In the genomic region with DNA sequence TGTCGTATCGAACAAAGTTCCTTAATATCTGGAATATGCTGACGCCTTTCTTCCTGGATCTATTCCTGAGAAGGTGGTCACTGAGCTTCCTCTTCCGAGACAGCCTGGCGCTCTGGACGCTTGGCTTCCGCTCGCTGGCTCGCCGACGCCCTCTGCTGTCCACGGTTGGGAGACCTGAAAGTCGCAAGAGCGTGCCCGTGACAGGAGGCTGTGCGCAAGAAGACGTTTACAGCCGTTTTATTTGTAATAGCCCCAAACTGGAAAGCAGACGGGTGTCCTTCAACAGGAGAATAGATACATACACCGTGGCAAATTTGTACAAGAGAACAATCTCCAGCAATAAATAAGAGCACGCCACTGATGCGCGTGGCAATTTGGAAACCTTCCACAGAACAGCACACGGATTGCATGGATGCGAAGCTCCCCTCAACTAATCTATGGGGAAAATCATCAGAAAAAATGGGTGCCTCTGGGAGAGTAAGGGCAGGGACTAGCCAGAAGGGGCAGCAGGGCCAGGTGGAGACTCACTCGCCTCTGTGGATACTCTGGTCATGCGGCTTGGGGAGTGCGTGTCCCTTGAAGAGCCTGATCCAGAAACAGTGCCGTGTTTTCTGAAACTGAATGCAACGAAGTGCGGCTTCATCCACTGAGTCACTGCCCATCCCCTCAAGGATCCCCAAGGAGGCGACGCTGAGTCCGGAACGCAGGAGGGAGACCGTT, we compare ENCODE assay signal across 8 cellular contexts. TPM values are rescaled to one million over a fixed set of nuclear protein-coding genes. Genes with fewer than 3 reads are reported as not detected.
A peak's percentile ranks its signal among the peaks of the same experiment; 100 is the strongest.
DNase-seq lines count a peak whose midpoint lies in the region; ATAC-seq and TF ChIP-seq lines count a peak whose summit lies in the region.

No MANE protein-coding gene starts in this region.

- no peaks in the 10 kb centered on the region for H3K79me2 ChIP-seq in Karpas-422 (ENCODE audit: low read length)

- intact Hi-C loops in Right ventricle myocardium superior (cut with DNase I) (loop anchor here (5.0 kb wide), 1 partner anchor 136 kb away; no protein-coding TSS in a partner anchor), posterior cingulate gyrus (cut with DNase I) (loop anchor here (1.0 to 10.0 kb wide), 3 partner anchors 42 to 138 kb away; partner anchors contain the start of gene BNIP3)

- TF ChIP-seq POLR2A in tibial nerve (IDR thresholded peaks at IDR 0.05) = no peak

- peak; percentile 83 to 93 (median 89) for TF ChIP-seq CTCF in tibial nerve (IDR thresholded peaks at IDR 0.05)

- H4K20me1 ChIP-seq in BLaER1 (no peaks in the 10 kb centered on the region), Karpas-422 (ENCODE audit: insufficient read depth, low read depth, low read length) (0 out of 2 replicates have a peak, but pooled peaks cover 2% of the 10 kb centered on the region)

- no peak overlapping the region for H2AFZ ChIP-seq in Karpas-422 (ENCODE audit: low read length)

- H3K4me2 ChIP-seq in BLaER1 (peak overlapping the region; percentile 33), Karpas-422 (ENCODE audit: low read depth, low read length, poor library complexity, severe bottlenecking) (no peak overlapping the region)

- H3K9ac ChIP-seq in BLaER1 (no peak overlapping the region), Karpas-422 (ENCODE audit: low read length) (no peak overlapping the region)

- 21 to 22% methylated on average over 36 of the region's 36 CpGs for WGBS in tibial nerve, 2 donors

- ATAC-seq in GM19351 (IDR thresholded peaks at IDR 0.05; ENCODE audit: unreplicated experiment) (peak; percentile 91), Right ventricle myocardium superior (ENCODE audit: poor library complexity) (peak; percentile 97)

- TF ChIP-seq EP300 in tibial nerve (IDR thresholded peaks at IDR 0.05) = peak in 1 of 2 donors; percentile 45

- H3K27me3 ChIP-seq in BLaER1 (peaks cover 10% of the 10 kb centered on the region), Karpas-422 (ENCODE audit: low read length) (no peaks in the 10 kb centered on the region), tibial nerve (peaks cover 0 to 20% of the 10 kb centered on the region in 2 donors)

- DNase-seq in Karpas-422 = peak; percentile 85
- DNase-seq in T follicular helper cell (ENCODE audit: low read depth) = peak; percentile 64
- DNase-seq in activated naive CD8-positive, alpha-beta T cell treated with anti-CD3 and anti-CD28 coated beads, Interleukin-2, amount 50 U/mL, for 16 hours (ENCODE audit: low read depth, low spot score) = peak; percentile 56
- peak; percentile 90 for DNase-seq in Right ventricle myocardium superior
- peak; percentile 68 to 98 (median 90) for DNase-seq in posterior cingulate gyrus
- DNase-seq in tibial nerve (ENCODE audit: low spot score in 2 of 2) = peak; percentile 73 to 83

- no peaks in the 10 kb centered on the region for H3K9me3 ChIP-seq in BLaER1
- H3K9me3 ChIP-seq in Karpas-422 (ENCODE audit: low read length) = no peaks in the 10 kb centered on the region
- H3K9me3 ChIP-seq in tibial nerve = no peaks in the 10 kb centered on the region

- H3K4me1 ChIP-seq in BLaER1 (peaks cover 11% of the 10 kb centered on the region), Karpas-422 (ENCODE audit: low read length) (no peaks in the 10 kb centered on the region), tibial nerve (peaks cover 0 to 11% (median 5%) of the 10 kb centered on the region in 4 donors)

- no peaks in the 10 kb centered on the region for H3K36me3 ChIP-seq in BLaER1
- no peaks in the 10 kb centered on the region for H3K36me3 ChIP-seq in Karpas-422 (ENCODE audit: insufficient read depth, low read length)
- no peaks in the 10 kb centered on the region for H3K36me3 ChIP-seq in tibial nerve

- H3K27ac ChIP-seq in BLaER1 = no peak overlapping the region
- no peak overlapping the region for H3K27ac ChIP-seq in Karpas-422 (ENCODE audit: low read length)
- no peak overlapping the region for H3K27ac ChIP-seq in tibial nerve

- H3K9me2 ChIP-seq in Karpas-422 (replicated peaks; ENCODE audit: insufficient read depth, low read length) = no peaks in the 10 kb centered on the region

- H3K4me3 ChIP-seq in BLaER1 = no peak overlapping the region
- no peak overlapping the region for H3K4me3 ChIP-seq in Karpas-422 (ENCODE audit: low read length)
- H3K4me3 ChIP-seq in tibial nerve = peak overlapping the region in 2 of 4 donors; percentile 15 to 26

RNA-seq across cellular contexts. Expression of gene BNIP3, which starts 41.5 kb away (rescaled TPM):
- not detected in 2 replicates for total RNA-seq in Karpas-422 (2014; rRNA removed; shearing (Covaris generic); ENCODE audit: low replicate concordance)
- 158 TPM for total RNA-seq in Right ventricle myocardium superior
- total RNA-seq in tibial nerve = 100 to 1,000 TPM; 118 to 175 (median 137) TPM

RNA-seq across cellular contexts. Expression of gene JAKMIP3, which starts 42.5 kb away (rescaled TPM):
- total RNA-seq in Karpas-422 (2014; rRNA removed; shearing (Covaris generic); ENCODE audit: low replicate concordance) = 0.07 TPM in 1 of 2 replicates, not detected in the other
- total RNA-seq in Right ventricle myocardium superior = 1.5 TPM
- under 1 TPM; 0.42 to 0.98 (median 0.67) TPM for total RNA-seq in tibial nerve

Comparison
In these comparisons a context has a peak if more than half of its experiments do, and no peak if none do; other contexts are left out.
1. RNA of gene BNIP3, which starts 41.5 kb away (total RNA-seq): 158 TPM in Right ventricle myocardium superior (single experiment) and 118 to 175 TPM in tibial nerve; not detected in Karpas-422; every median in the first group is over 100 times any median in the second.
2. Peak in every context shown above with its lines, with median percentiles within 50 percentile points of each other: DNase-seq.